Comparison of ENCODE assay signal across 10 cellular contexts in the genomic region with DNA sequence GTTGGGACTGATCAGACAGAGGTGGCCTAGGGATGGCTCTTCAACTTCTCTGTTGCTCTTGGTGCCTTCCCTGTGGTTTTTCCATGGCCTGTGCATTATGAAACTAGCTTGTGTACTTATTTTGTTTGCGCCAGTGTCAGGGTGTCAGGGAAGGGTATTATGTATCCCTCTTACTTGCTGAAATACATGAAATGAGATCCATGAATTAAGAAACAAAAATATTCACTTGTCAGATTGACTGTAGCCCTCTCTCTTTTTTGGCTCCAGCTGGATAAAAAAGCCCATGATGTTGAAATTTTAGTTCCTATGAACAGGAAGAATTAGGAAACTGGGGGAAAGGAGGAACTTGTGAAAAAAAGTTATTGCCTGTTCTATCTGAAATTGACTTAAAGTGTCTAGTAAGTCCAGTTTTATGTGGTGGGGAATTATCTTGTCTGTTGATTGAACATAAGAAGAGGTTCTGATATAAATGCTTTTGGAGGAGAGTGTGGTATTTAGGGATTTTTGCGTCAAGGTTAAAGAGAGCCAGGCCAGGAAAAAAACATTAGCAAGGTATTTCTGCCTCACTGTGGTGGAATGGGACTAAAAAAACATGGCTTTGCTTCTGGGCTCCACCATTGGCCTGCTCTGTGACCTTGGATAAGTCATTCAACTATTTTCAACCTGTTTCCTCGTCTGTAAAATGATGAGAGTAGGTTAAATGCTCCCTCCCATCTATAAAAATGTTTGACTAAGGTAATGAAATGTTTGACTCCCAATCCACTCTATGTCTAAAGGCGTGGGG. TPM values are rescaled to one million over a fixed set of nuclear protein-coding genes. Genes with fewer than 3 reads are reported as not detected.
DNase-seq lines count a peak whose midpoint lies in the region; ATAC-seq lines count a peak whose summit lies in the region.
"Had no signal": no experiment of that assay in that cellular context is flagged by ENCODE, and none has a peak within 500 bp of the region (broad histone marks: within the 10 kb centered on the region; RNA-seq: fewer than 3 reads in every experiment).

No MANE protein-coding gene starts in this region.

- peak overlapping the region; percentile 26 to 67 (median 31) for H3K4me3 Mint-ChIP-seq in CD4-positive, CD25-positive, alpha-beta regulatory T cell
- peak overlapping the region in 7 of 10 donors; percentile 5 to 72 (median 12) for H3K4me3 Mint-ChIP-seq in naive thymus-derived CD8-positive, alpha-beta T cell

- H3K9me3 ChIP-seq in CD4-positive, CD25-positive, alpha-beta regulatory T cell (ENCODE audit: control insufficient read depth in 2 of 2, low read length in 2 of 2) = no peaks in the 10 kb centered on the region
- H3K9me3 ChIP-seq: ascending aorta had no signal

- peaks cover 12% of the 10 kb centered on the region for H3K36me3 ChIP-seq in CD4-positive, CD25-positive, alpha-beta regulatory T cell (ENCODE audit: control insufficient read depth, insufficient read depth, low read length)

- ATAC-seq in CD4-positive, CD25-positive, alpha-beta regulatory T cell (ENCODE audit: low read depth in 2 of 2) = no peak
- ATAC-seq in naive thymus-derived CD8-positive, alpha-beta T cell = no peak
- no peak for ATAC-seq in HG03045 (IDR thresholded peaks at IDR 0.05; ENCODE audit: unreplicated experiment)

- H3K9me3 Mint-ChIP-seq in CD4-positive, CD25-positive, alpha-beta regulatory T cell = peaks cover 0 to 4% (median 0%) of the 10 kb centered on the region in 7 donors
- H3K9me3 Mint-ChIP-seq in naive thymus-derived CD8-positive, alpha-beta T cell = peaks cover 0 to 3% (median 0%) of the 10 kb centered on the region in 9 donors

- H3K27me3 ChIP-seq in CD4-positive, CD25-positive, alpha-beta regulatory T cell (ENCODE audit: control insufficient read depth, insufficient read depth, low read length) = no peaks in the 10 kb centered on the region
- H3K27me3 ChIP-seq: ascending aorta had no signal

- H3K36me3 Mint-ChIP-seq in CD4-positive, CD25-positive, alpha-beta regulatory T cell = peaks cover 12% of the 10 kb centered on the region
- H3K36me3 Mint-ChIP-seq in naive thymus-derived CD8-positive, alpha-beta T cell = peaks cover 0 to 24% (median 13%) of the 10 kb centered on the region in 3 donors

- H3K27me3 Mint-ChIP-seq in CD4-positive, CD25-positive, alpha-beta regulatory T cell = no peaks in the 10 kb centered on the region
- H3K27me3 Mint-ChIP-seq in naive thymus-derived CD8-positive, alpha-beta T cell = no peaks in the 10 kb centered on the region

- peak overlapping the region; percentile 92 for H3K27ac ChIP-seq in CD4-positive, CD25-positive, alpha-beta regulatory T cell (ENCODE audit: insufficient read depth, low read length, poor library complexity, severe bottlenecking)
- H3K27ac ChIP-seq in caudate nucleus (ENCODE audit: low read depth, low read length) = no peak overlapping the region

- POLR2A ChIA-PET in naive thymus-derived CD8-positive, alpha-beta T cell (lab: Charles Lee) = interaction anchor here (1.0 to 3.6 kb wide), 4 partner anchors 9 to 12 kb away, joined by 3 to 40 read pairs (median 8); a partner anchor contains a TSS

- peaks cover 60 to 93% (median 77%) of the 10 kb centered on the region in 4 donors for H3K4me1 Mint-ChIP-seq in CD4-positive, CD25-positive, alpha-beta regulatory T cell
- peaks cover 30 to 89% (median 77%) of the 10 kb centered on the region in 4 donors for H3K4me1 Mint-ChIP-seq in naive thymus-derived CD8-positive, alpha-beta T cell

- peak overlapping the region; percentile 65 for H3K4me3 ChIP-seq in CD4-positive, CD25-positive, alpha-beta regulatory T cell (ENCODE audit: low read depth, low read length)
- H3K4me3 ChIP-seq: ascending aorta had no signal

- peak overlapping the region; percentile 89 to 97 (median 91) for H3K27ac Mint-ChIP-seq in CD4-positive, CD25-positive, alpha-beta regulatory T cell
- peak overlapping the region; percentile 83 to 98 (median 94) for H3K27ac Mint-ChIP-seq in naive thymus-derived CD8-positive, alpha-beta T cell

- no peak for DNase-seq in CD4-positive, CD25-positive, alpha-beta regulatory T cell
- DNase-seq in Kasumi-1 (lab: John Stamatoyannopoulos, UW) (peak; percentile 26 to 42), fibroblast of gingiva (ENCODE audit: low read depth) (peak; percentile 94), H4 (ENCODE audit: low spot score) (no peak), caudate nucleus (lab: John Stamatoyannopoulos, UW) (no peak), HuH-7 (ENCODE audit: low spot score) (no peak)
- no peak for DNase-seq in naive thymus-derived CD8-positive, alpha-beta T cell
- DNase-seq: NCI-H187 treated with DMSO at 0.1 percent for 48 hours had no signal

- peaks cover 84% of the 10 kb centered on the region for H3K4me1 ChIP-seq in CD4-positive, CD25-positive, alpha-beta regulatory T cell (ENCODE audit: control insufficient read depth, insufficient read depth, low read length, poor library complexity, severe bottlenecking)

RNA-seq across cellular contexts. Expression of a gene that starts 12.0 kb away (rescaled TPM):
- 118 TPM for total RNA-seq in CD4-positive, CD25-positive, alpha-beta regulatory T cell
- 100 to 1,000 TPM; 200 to 279 (median 220) TPM for polyA plus RNA-seq in CD4-positive, CD25-positive, alpha-beta regulatory T cell
- total RNA-seq in naive thymus-derived CD8-positive, alpha-beta T cell = 10 to 100 TPM; 77.2 to 89.1 TPM
- polyA plus RNA-seq in naive thymus-derived CD8-positive, alpha-beta T cell = 100 to 1,000 TPM; 112 to 148 (median 135) TPM
- total RNA-seq in H4 (2014; rRNA removed; shearing (Covaris generic)) = 69.6 and 79.8 TPM in 2 replicates

Comparison
In these comparisons a context has a peak if more than half of its experiments do, and no peak if none do; other contexts are left out.
1. DNase-seq: peak in Kasumi-1 (2 of 2) and fibroblast of gingiva (single experiment); none in CD4-positive, CD25-positive, alpha-beta regulatory T cell (0 of 3), naive thymus-derived CD8-positive, alpha-beta T cell (0 of 10), H4 (single experiment), caudate nucleus (0 of 61) and HuH-7 (single experiment).